Comparison of ENCODE assay signal across 8 cellular contexts in genomic region chr6:42963855-42964605, GRCh38.
DNase-seq lines count a peak whose midpoint lies in the region; ATAC-seq and TF ChIP-seq lines count a peak whose summit lies in the region.

No MANE protein-coding gene starts in this region.

- no peak for ATAC-seq in GM18511 (IDR thresholded peaks at IDR 0.05; ENCODE audit: unreplicated experiment)

- H3K27ac ChIP-seq in OCI-LY3 (ENCODE audit: low read length), result no peak overlapping the region

- no peak overlapping the region for H3K9ac ChIP-seq in OCI-LY3 (ENCODE audit: low read length)

- H3K79me2 ChIP-seq in OCI-LY3 (ENCODE audit: low read length), result no peaks in the 10 kb centered on the region

- H3K36me3 ChIP-seq in OCI-LY3 (replicated peaks; ENCODE audit: low read depth, low read length), result no peaks in the 10 kb centered on the region

- H3K27me3 ChIP-seq in OCI-LY3 (ENCODE audit: low read depth, low read length), result no peaks in the 10 kb centered on the region

- TF ChIP-seq CTCF in GM12872 (IDR thresholded peaks at IDR 0.05; ENCODE audit: insufficient read depth, low read depth, low read length) (peak; percentile 33; the same call in 1 of the 3 replicates), OCI-LY3 (IDR thresholded peaks at IDR 0.05; ENCODE audit: low read depth, low read length) (peak; percentile 53)

- H3K9me3 ChIP-seq in OCI-LY3 (ENCODE audit: insufficient read depth, low read length), result no peaks in the 10 kb centered on the region

- no peaks in the 10 kb centered on the region for H4K20me1 ChIP-seq in OCI-LY3 (ENCODE audit: insufficient read depth, low read length)

- no peak overlapping the region for H3K4me3 ChIP-seq in OCI-LY3 (ENCODE audit: low read length)

- DNase-seq in AG08396 (ENCODE audit: low spot score) (peak; percentile 62), NCI-H345 treated with DMSO at 0.1 percent for 48 hours (lab: John Stamatoyannopoulos, UW; ENCODE audit: unreplicated experiment) (no peak)
- peak; percentile 20 for DNase-seq in central memory CD4-positive, alpha-beta T cell
- peak; percentile 14 to 39 for DNase-seq in stimulated activated CD4-positive, alpha-beta T cell treated with anti-CD3 and anti-CD28 coated beads, Interleukin-2, amount 100 ng/mL, for 48 hours
- DNase-seq in stimulated activated naive CD4-positive, alpha-beta T cell treated with Interleukin-2 at 50 U/mL for 16 hours (lab: John Stamatoyannopoulos, UW), result no peak

- no peak overlapping the region for H3K4me2 ChIP-seq in OCI-LY3 (ENCODE audit: low read length)

- no peaks in the 10 kb centered on the region for H3K4me1 ChIP-seq in OCI-LY3 (ENCODE audit: low read length)

- H2AFZ ChIP-seq in OCI-LY3 (ENCODE audit: low read depth, low read length), result no peak overlapping the region

Comparison
In these comparisons a context has a peak if more than half of its experiments do, and no peak if none do; other contexts are left out.
1. DNase-seq: peak in AG08396 (single experiment), central memory CD4-positive, alpha-beta T cell (single experiment) and stimulated activated CD4-positive, alpha-beta T cell treated with anti-CD3 and anti-CD28 coated beads, Interleukin-2, amount 100 ng/mL, for 48 hours (2 of 2); none in stimulated activated naive CD4-positive, alpha-beta T cell treated with Interleukin-2 at 50 U/mL for 16 hours (single experiment) and NCI-H345 treated with DMSO at 0.1 percent for 48 hours (single experiment).